Comparison of ENCODE assay signal across 34 cellular contexts in genomic region chr10:58992830-58993460, GRCh38.
DNase-seq lines count a peak whose midpoint lies in the region; ATAC-seq, FAIRE-seq and TF ChIP-seq lines count a peak whose summit lies in the region.
"Had no signal": no experiment of that assay in that cellular context is flagged by ENCODE, and none has a peak within 500 bp of the region (broad histone marks: within the 10 kb centered on the region; RNA-seq: fewer than 3 reads in every experiment).

No MANE protein-coding gene starts in this region.

- peaks cover 12% of the 10 kb centered on the region for H3K36me3 Mint-ChIP-seq in GM23338 (ENCODE audit: low read depth)
- H3K36me3 Mint-ChIP-seq: activated naive CD4-positive, alpha-beta T cell treated with anti-CD3 and anti-CD28 coated beads, Interleukin-2, amount 50 U/mL, for 24 hours; natural killer cell had no signal

- H3K27me3 Mint-ChIP-seq in GM23338 (ENCODE audit: insufficient read depth, low read depth, poor library complexity), result peaks cover 6% of the 10 kb centered on the region
- H3K27me3 Mint-ChIP-seq: activated CD4-positive, alpha-beta T cell treated with anti-CD3 and anti-CD28 coated beads, Interleukin-2, amount 10 ng/mL, durations not matched to agents 24 days and 14 days; CD4-positive, alpha-beta T cell had no signal

- H3K4me2 ChIP-seq in A549 (peak overlapping the region; percentile 94; the same call in 1 of the 3 replicates), GM23338 (no peak overlapping the region)

- H3K4me1 ChIP-seq in A549 (peaks cover 30% of the 10 kb centered on the region), GM23338 (ENCODE audit: insufficient read depth) (no peaks in the 10 kb centered on the region), aorta (ENCODE audit: control insufficient read depth in 1 of 2, insufficient read depth in 2 of 2, low read length in 2 of 2) (peaks cover 0 to 4% of the 10 kb centered on the region in 2 donors)

- H3K27ac Mint-ChIP-seq in GM23338, result no peak overlapping the region
- H3K27ac Mint-ChIP-seq: activated CD4-positive, alpha-beta T cell treated with anti-CD3 and anti-CD28 coated beads, Interleukin-2, amount 10 ng/mL, durations not matched to agents 24 days and 14 days; activated naive CD4-positive, alpha-beta T cell treated with anti-CD3 and anti-CD28 coated beads, Interleukin-2, amount 50 U/mL, for 24 hours; CD4-positive, alpha-beta T cell; natural killer cell had no signal

- intact Hi-C loops in aorta (cut with DNase I), result no loop called here

- TF ChIP-seq CTCF in A549 (IDR thresholded peaks at IDR 0.05) (no peak), GM23338 (conservative IDR thresholded peaks at IDR 0.05; ENCODE audit: low read depth in 2 of 2) (no peak), GM13976 (IDR thresholded peaks at IDR 0.05; ENCODE audit: borderline replicate concordance, control extremely low read depth, extremely low read depth, insufficient read depth, missing control alignments) (no peak)

- POLR2A ChIA-PET in A549 (lab: Yijun Ruan, JAX), result no interaction called here

- peak overlapping the region; percentile 72 to 87 for H3K27ac ChIP-seq in A549
- H3K27ac ChIP-seq in GM23338 (ENCODE audit: low read depth), result no peak overlapping the region
- peak overlapping the region; percentile 99 for H3K27ac ChIP-seq in caudate nucleus (ENCODE audit: low read depth, low read length)
- no peak overlapping the region for H3K27ac ChIP-seq in aorta (ENCODE audit: low read depth in 1 of 2, low read length in 2 of 2)
- H3K27ac ChIP-seq: coronary artery, skin epidermis, testis, WERI-Rb-1 had no signal

- peaks cover 13% of the 10 kb centered on the region; the same call in 2 of the 3 replicates for H3K9me3 ChIP-seq in A549
- H3K9me3 ChIP-seq in aorta (ENCODE audit: control insufficient read depth, low read length), result no peaks in the 10 kb centered on the region
- H3K9me3 ChIP-seq: testis had no signal

- no peaks in the 10 kb centered on the region for H3K4me1 Mint-ChIP-seq in GM23338
- H3K4me1 Mint-ChIP-seq: activated CD4-positive, alpha-beta T cell treated with anti-CD3 and anti-CD28 coated beads, Interleukin-2, amount 10 ng/mL, durations not matched to agents 24 days and 14 days; activated naive CD4-positive, alpha-beta T cell treated with anti-CD3 and anti-CD28 coated beads, Interleukin-2, amount 50 U/mL, for 24 hours; natural killer cell had no signal

- peaks cover 22% of the 10 kb centered on the region for H3K9me3 Mint-ChIP-seq in GM23338
- H3K9me3 Mint-ChIP-seq: activated CD4-positive, alpha-beta T cell treated with anti-CD3 and anti-CD28 coated beads, Interleukin-2, amount 10 ng/mL, durations not matched to agents 24 days and 14 days; activated naive CD4-positive, alpha-beta T cell treated with anti-CD3 and anti-CD28 coated beads, Interleukin-2, amount 50 U/mL, for 24 hours had no signal

- no peak for TF ChIP-seq EP300 in A549 (IDR thresholded peaks at IDR 0.05)

- CTCF ChIA-PET in A549 (lab: Yijun Ruan, JAX), result interaction anchor here (2.6 kb wide), 1 partner anchor 41 kb away, joined by 10 read pairs; no protein-coding TSS in a partner anchor

- peaks cover 4% of the 10 kb centered on the region; the same call in 1 of the 2 replicates for H3K9me2 ChIP-seq in GM23338 (ENCODE audit: insufficient read depth)

- no peaks in the 10 kb centered on the region for H4K20me1 ChIP-seq in GM23338 (replicated peaks; ENCODE audit: insufficient read depth)

- H3K36me3 ChIP-seq in GM23338 (ENCODE audit: insufficient read depth) (no peaks in the 10 kb centered on the region), aorta (ENCODE audit: control insufficient read depth in 1 of 2, insufficient read depth in 2 of 2, low read length in 1 of 2) (no peaks in the 10 kb centered on the region)
- H3K36me3 ChIP-seq: WERI-Rb-1 had no signal

- ATAC-seq in A549 (no peak), GM23338 (no peak), aorta (ENCODE audit: low FRiP score) (no peak), HG02840 (IDR thresholded peaks at IDR 0.05; ENCODE audit: low FRiP score, unreplicated experiment) (no peak)
- ATAC-seq: natural killer cell, Panc1 had no signal

- peak; percentile 43 for FAIRE-seq in A549 (lab: Jason Lieb, UNC)
- FAIRE-seq: bronchial epithelial cell, D721Med, GM12891, keratinocyte had no signal

- H3K4me3 Mint-ChIP-seq in GM23338, result no peak overlapping the region
- H3K4me3 Mint-ChIP-seq: activated CD4-positive, alpha-beta T cell treated with anti-CD3 and anti-CD28 coated beads, Interleukin-2, amount 10 ng/mL, durations not matched to agents 24 days and 14 days; activated naive CD4-positive, alpha-beta T cell treated with anti-CD3 and anti-CD28 coated beads, Interleukin-2, amount 50 U/mL, for 24 hours; CD4-positive, alpha-beta T cell; natural killer cell had no signal

- in situ Hi-C loops in GM13976 (cut with MboI; ENCODE audit: low sequenced_read_pairs, unreplicated experiment), result no loop called here

- no peaks in the 10 kb centered on the region for H3K79me2 ChIP-seq in GM23338 (replicated peaks; ENCODE audit: insufficient read depth)

- WGBS in A549 (ENCODE audit: missing lambda C conversion rate), result 92% methylated on average over 4 of the region's 4 CpGs
- WGBS in aorta, 2 donors, result 46 to 54% methylated on average over 4 of the region's 4 CpGs

- H3K27me3 ChIP-seq in GM23338 (ENCODE audit: insufficient read depth), result no peaks in the 10 kb centered on the region
- H3K27me3 ChIP-seq in aorta (ENCODE audit: control insufficient read depth in 1 of 2, insufficient read depth in 2 of 2, low read length in 1 of 2), result no peaks in the 10 kb centered on the region
- H3K27me3 ChIP-seq: testis had no signal

- no peak for TF ChIP-seq RAD21 in A549 (conservative IDR thresholded peaks at IDR 0.05 in 1 of 2, IDR thresholded peaks at IDR 0.05 in 1 of 2)

- peak overlapping the region; percentile 45; the same call in 1 of the 2 replicates for H2AFZ ChIP-seq in GM23338

- H3K4me3 ChIP-seq in A549 (no peak overlapping the region), GM23338 (no peak overlapping the region), aorta (ENCODE audit: low read length in 2 of 2) (no peak overlapping the region)
- H3K4me3 ChIP-seq: coronary artery, skin epidermis, testis had no signal

- no peaks in the 10 kb centered on the region for H3F3A ChIP-seq in GM23338 (replicated peaks; ENCODE audit: low read depth)

- TF ChIP-seq POLR2A in A549 (IDR thresholded peaks at IDR 0.05; ENCODE audit: low read length), result no peak

- no peak for DNase-seq in A549 (ENCODE audit: low read depth in 1 of 2, low spot score in 1 of 2)
- DNase-seq in GM23338 (ENCODE audit: low spot score), result no peak
- DNase-seq in caudate nucleus (lab: John Stamatoyannopoulos, UW), result no peak
- DNase-seq in medulla oblongata (ENCODE audit: extremely low spot score), result peak; percentile 52
- no peak for DNase-seq in aorta
- DNase-seq in NCI-H2227 treated with DMSO at 0.1 percent for 48 hours (lab: John Stamatoyannopoulos, UW), result no peak
- no peak for DNase-seq in GM13976 (ENCODE audit: low spot score)
- DNase-seq: activated CD4-positive, alpha-beta T cell treated with anti-CD3 and anti-CD28 coated beads, Interleukin-2, amount 10 ng/mL, durations not matched to agents 24 days and 14 days; activated CD8-positive, alpha-beta memory T cell treated with anti-CD3 and anti-CD28 coated beads for 24 hours; activated T-cell treated with anti-CD3 and anti-CD28 coated beads for 4 hours; CD4-positive, alpha-beta T cell; effector memory CD4-positive, alpha-beta T cell; erythroblast; IMR-90; natural killer cell; NCI-H1436 treated with DMSO at 0.1 percent for 48 hours; NCI-H2081 treated with DMSO at 0.1 percent for 48 hours; NCI-H226; NCI-H526 treated with DMSO at 0.1 percent for 48 hours; SIG-M5; stimulated activated naive CD4-positive, alpha-beta T cell; SW 1271; T-helper 9 cell; testis; WERI-Rb-1 had no signal

TF ChIP-seq in A549, 52 proteins besides CTCF, POLR2A, EP300 and RAD21:
- TF ChIP-seq POLR2AphosphoS2 (conservative IDR thresholded peaks at IDR 0.05; ENCODE audit: low read length), result no peak
- TF ChIP-seq, protein P1, sequence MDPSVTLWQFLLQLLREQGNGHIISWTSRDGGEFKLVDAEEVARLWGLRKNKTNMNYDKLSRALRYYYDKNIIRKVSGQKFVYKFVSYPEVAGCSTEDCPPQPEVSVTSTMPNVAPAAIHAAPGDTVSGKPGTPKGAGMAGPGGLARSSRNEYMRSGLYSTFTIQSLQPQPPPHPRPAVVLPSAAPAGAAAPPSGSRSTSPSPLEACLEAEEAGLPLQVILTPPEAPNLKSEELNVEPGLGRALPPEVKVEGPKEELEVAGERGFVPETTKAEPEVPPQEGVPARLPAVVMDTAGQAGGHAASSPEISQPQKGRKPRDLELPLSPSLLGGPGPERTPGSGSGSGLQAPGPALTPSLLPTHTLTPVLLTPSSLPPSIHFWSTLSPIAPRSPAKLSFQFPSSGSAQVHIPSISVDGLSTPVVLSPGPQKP (IDR thresholded peaks at IDR 0.05; ENCODE audit: low read depth, low read length), result no peak
- TF ChIP-seq ZSCAN20 (CRISPR knock-in tag; IDR thresholded peaks at IDR 0.05), result no peak
- TF ChIP-seq RNF2 (IDR thresholded peaks at IDR 0.05; ENCODE audit: borderline replicate concordance, low read depth), result no peak
- no peak for TF ChIP-seq PHF8 (IDR thresholded peaks at IDR 0.05; ENCODE audit: borderline replicate concordance, low read depth)
- TF ChIP-seq ZNF302 (CRISPR knock-in tag; IDR thresholded peaks at IDR 0.05), result no peak
- no peak for TF ChIP-seq CEBPB (IDR thresholded peaks at IDR 0.05)

TF ChIP-seq in GM23338, 12 proteins besides CTCF, POLR2A, EP300 and RAD21 (continues in another document):
- TF ChIP-seq STAT1 (IDR thresholded peaks at IDR 0.05; ENCODE audit: unreplicated experiment) (no peak), POLR2AphosphoS5 (IDR thresholded peaks at IDR 0.05; ENCODE audit: low read depth) (no peak), CREB1 (CRISPR knock-in tag; IDR thresholded peaks at IDR 0.05; ENCODE audit: low read depth) (no peak), EZH2 (IDR thresholded peaks at IDR 0.05; ENCODE audit: low read depth, unreplicated experiment) (no peak), ZNF331 (CRISPR knock-in tag; IDR thresholded peaks at IDR 0.05; ENCODE audit: low read depth) (no peak)

Comparison
In these comparisons a context has a peak if more than half of its experiments do, and no peak if none do; other contexts are left out.
1. H3K27ac ChIP-seq: peak in A549 (2 of 2) and caudate nucleus (single experiment); none in GM23338 (single experiment) and aorta (0 of 2).